8 cellular contexts compared by ENCODE assay signal in genomic region chr15:43187544-43188155, GRCh38. TPM values are rescaled to one million over a fixed set of nuclear protein-coding genes. Genes with fewer than 3 reads are reported as not detected.
DNase-seq lines count a peak whose midpoint lies in the region; ATAC-seq and TF ChIP-seq lines count a peak whose summit lies in the region.

No MANE protein-coding gene starts in this region.

- intact Hi-C loops in Right ventricle myocardium inferior (cut with DNase I), result loop anchor here (1.0 kb wide), 1 partner anchor 17 kb away; no protein-coding TSS in a partner anchor

- H3K4me3 ChIP-seq in right atrium auricular region (no peak overlapping the region), astrocyte of the spinal cord (ENCODE audit: low read depth, low read length) (no peak overlapping the region), liver (ENCODE audit: low read depth in 1 of 3, low read length in 3 of 3) (no peak overlapping the region)

- no peak overlapping the region for H3K9ac ChIP-seq in liver (ENCODE audit: low read depth in 1 of 2, low read length in 2 of 2)

- peak; percentile 65 to 70 for TF ChIP-seq RAD21 in liver (IDR thresholded peaks at IDR 0.05)

- H3K9me3 ChIP-seq in right atrium auricular region, result no peaks in the 10 kb centered on the region
- H3K9me3 ChIP-seq in liver (ENCODE audit: control insufficient read depth in 4 of 4, low read length in 3 of 4), result no peaks in the 10 kb centered on the region

- H3K36me3 ChIP-seq in right atrium auricular region, result peaks cover 26% of the 10 kb centered on the region
- peaks cover 2 to 31% (median 28%) of the 10 kb centered on the region in 4 donors for H3K36me3 ChIP-seq in liver (ENCODE audit: control insufficient read depth in 4 of 4, insufficient read depth in 3 of 4, low read depth in 1 of 4, low read length in 3 of 4)

- DNase-seq in right atrium auricular region (ENCODE audit: low spot score), result no peak
- no peak for DNase-seq in Right ventricle myocardium inferior (ENCODE audit: missing footprints)
- peak; percentile 37 for DNase-seq in NCI-H2227 (lab: John Stamatoyannopoulos, UW; ENCODE audit: unreplicated experiment)
- DNase-seq in astrocyte of the spinal cord (ENCODE audit: low read depth, low spot score), result peak; percentile 58
- DNase-seq in NCI-H2029 treated with DMSO at 0.1 percent for 48 hours (lab: John Stamatoyannopoulos, UW), result no peak

- TF ChIP-seq CTCF in right atrium auricular region (IDR thresholded peaks at IDR 0.05) (peak; percentile 38 to 73), astrocyte of the spinal cord (IDR thresholded peaks at IDR 0.05; ENCODE audit: low read depth, low read length) (peak; percentile 78), liver (IDR thresholded peaks at IDR 0.05; ENCODE audit: low read depth, low read length, missing input control) (peak; percentile 41)

- H3K27ac ChIP-seq in right atrium auricular region (no peak overlapping the region), liver (ENCODE audit: low read depth in 1 of 2, low read length in 2 of 2) (no peak overlapping the region)

- ATAC-seq in Right ventricle myocardium inferior (no peak), HG03521 (IDR thresholded peaks at IDR 0.05; ENCODE audit: unreplicated experiment) (no peak), HG03280 (IDR thresholded peaks at IDR 0.05; ENCODE audit: unreplicated experiment) (no peak)

- in situ Hi-C loops in astrocyte of the spinal cord (cut with HindIII; ENCODE audit: low sequenced_read_pairs), result no loop called here

- 81% methylated on average over 2 of the region's 2 CpGs for WGBS in liver

- H3K4me1 ChIP-seq in right atrium auricular region, result peaks cover 0 to 50% of the 10 kb centered on the region in 2 donors
- peaks cover 0 to 17% (median 11%) of the 10 kb centered on the region in 4 donors for H3K4me1 ChIP-seq in liver (ENCODE audit: control insufficient read depth in 4 of 4, insufficient read depth in 4 of 4, low read length in 3 of 4)

- no peaks in the 10 kb centered on the region for H3K27me3 ChIP-seq in right atrium auricular region
- no peaks in the 10 kb centered on the region for H3K27me3 ChIP-seq in liver (ENCODE audit: control insufficient read depth in 4 of 4, insufficient read depth in 4 of 4, low read length in 3 of 4)

TF ChIP-seq in liver, 16 proteins besides CTCF, POLR2A, EP300 and RAD21:
- TF ChIP-seq HNF4A (conservative IDR thresholded peaks at IDR 0.05) (no peak), MAX (IDR thresholded peaks at IDR 0.05) (no peak), ZBTB33 (IDR thresholded peaks at IDR 0.05) (no peak), JUND (IDR thresholded peaks at IDR 0.05) (no peak)

RNA-seq across cellular contexts. Expression of gene CCNDBP1, which starts 2.4 kb away (rescaled TPM):
- total RNA-seq in right atrium auricular region, result 10 to 100 TPM; 50.9 to 60.1 TPM
- 54.6 TPM for total RNA-seq in Right ventricle myocardium inferior
- total RNA-seq in liver, result 100 to 1,000 TPM in 1 of 2 donors, 10 to 100 TPM in 1; 25.4 to 160 TPM
- polyA plus RNA-seq in liver, result 10 to 100 TPM; 21.4 to 27.5 TPM

RNA-seq across cellular contexts. Expression of gene EPB42, which starts 33.2 kb away (rescaled TPM):
- 1 to 10 TPM; 1.1 TPM for total RNA-seq in right atrium auricular region
- 0.57 TPM for total RNA-seq in Right ventricle myocardium inferior
- 100 to 1,000 TPM in 1 of 2 donors, not detected in 1; 247 TPM for total RNA-seq in liver
- under 1 TPM in 1 of 2 donors, not detected in 1; 0.02 TPM for polyA plus RNA-seq in liver

RNA-seq across cellular contexts. Expression of gene TMEM62, which starts 54.3 kb away (rescaled TPM):
- total RNA-seq in right atrium auricular region (10 to 100 TPM; 11.3 TPM), Right ventricle myocardium inferior (11.7 TPM), liver (10 to 100 TPM; 12.0 to 14.0 TPM)
- 1 to 10 TPM; 4.5 to 9.3 TPM for polyA plus RNA-seq in liver

Comparison
In these comparisons a context has a peak if more than half of its experiments do, and no peak if none do; other contexts are left out.
1. DNase-seq: peak in NCI-H2227 (single experiment) and astrocyte of the spinal cord (single experiment); none in right atrium auricular region (single experiment), Right ventricle myocardium inferior (single experiment) and NCI-H2029 treated with DMSO at 0.1 percent for 48 hours (single experiment).
2. Peak in every context shown above with its lines, with median percentiles within 50 percentile points of each other: CTCF ChIP-seq.